1 cellular context compared by ENCODE assay signal in genomic region chr22:46085831-46086576, GRCh38.
TF ChIP-seq lines count a peak whose summit lies in the region.

No MANE protein-coding gene starts in this region.

TF ChIP-seq in SK-N-SH, 30 proteins besides CTCF, POLR2A, EP300 and RAD21 (continued from another document):
- 0 out of 2 replicates have a peak, but pooled peaks have one; percentile 21 for TF ChIP-seq REST (IDR thresholded peaks at IDR 0.05; ENCODE audit: low read depth, low read length)
